1 cellular context compared by ENCODE assay signal in the genomic region with DNA sequence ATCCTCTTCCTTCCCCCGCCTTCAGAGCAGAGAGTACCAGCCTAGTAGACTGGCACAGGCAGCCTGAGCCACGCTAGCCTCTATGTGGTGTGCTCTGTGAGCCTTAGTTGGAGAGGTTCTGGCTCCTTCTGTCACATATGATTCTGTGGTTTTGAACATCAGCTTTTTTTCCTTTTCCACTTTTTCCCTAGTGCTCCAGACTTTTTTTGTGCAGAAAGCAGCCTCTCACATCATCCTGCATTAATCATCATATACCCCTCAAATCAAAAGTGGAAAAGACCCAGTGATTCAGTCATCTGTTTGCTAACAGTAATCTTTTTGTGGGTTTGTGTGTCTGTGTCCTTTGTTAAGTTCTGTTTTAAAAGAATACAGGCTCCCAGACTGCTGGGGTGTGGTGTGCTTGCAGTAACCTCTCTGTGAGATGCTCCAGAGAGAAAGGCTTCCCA.
TF ChIP-seq lines count a peak whose summit lies in the region.

No MANE protein-coding gene starts in this region.

TF ChIP-seq in SK-N-SH, 30 proteins besides CTCF, POLR2A, EP300 and RAD21 (continued from another document):
- TF ChIP-seq ZBTB33 (IDR thresholded peaks at IDR 0.05; ENCODE audit: borderline replicate concordance, low read depth): peak; percentile 54; the same call in 1 of the 2 replicates
- peak; percentile 69; the same call in 1 of the 2 replicates for TF ChIP-seq TEAD4 (IDR thresholded peaks at IDR 0.05; ENCODE audit: borderline replicate concordance, insufficient read depth)
- TF ChIP-seq EZH2phosphoT487 (IDR thresholded peaks at IDR 0.05; ENCODE audit: borderline replicate concordance, low read depth): no peak
- TF ChIP-seq ELF1 (IDR thresholded peaks at IDR 0.05): no peak
- TF ChIP-seq GABPA (IDR thresholded peaks at IDR 0.05; ENCODE audit: low read depth): no peak
- TF ChIP-seq FOXJ3 (CRISPR knock-in tag; IDR thresholded peaks at IDR 0.05): no peak
- no peak for TF ChIP-seq CHD2 (IDR thresholded peaks at IDR 0.05; ENCODE audit: low read length, partially characterized antibody)
- peak; percentile 3; the same call in 1 of the 2 replicates for TF ChIP-seq TAF1 (IDR thresholded peaks at IDR 0.05; ENCODE audit: borderline replicate concordance, low read depth, low read length)
- TF ChIP-seq RXRA (IDR thresholded peaks at IDR 0.05; ENCODE audit: borderline replicate concordance, low read depth): peak; percentile 62; the same call in 1 of the 2 replicates
- TF ChIP-seq MEF2A (IDR thresholded peaks at IDR 0.05; ENCODE audit: borderline replicate concordance, low read depth): peak; percentile 66
- TF ChIP-seq, protein P1, sequence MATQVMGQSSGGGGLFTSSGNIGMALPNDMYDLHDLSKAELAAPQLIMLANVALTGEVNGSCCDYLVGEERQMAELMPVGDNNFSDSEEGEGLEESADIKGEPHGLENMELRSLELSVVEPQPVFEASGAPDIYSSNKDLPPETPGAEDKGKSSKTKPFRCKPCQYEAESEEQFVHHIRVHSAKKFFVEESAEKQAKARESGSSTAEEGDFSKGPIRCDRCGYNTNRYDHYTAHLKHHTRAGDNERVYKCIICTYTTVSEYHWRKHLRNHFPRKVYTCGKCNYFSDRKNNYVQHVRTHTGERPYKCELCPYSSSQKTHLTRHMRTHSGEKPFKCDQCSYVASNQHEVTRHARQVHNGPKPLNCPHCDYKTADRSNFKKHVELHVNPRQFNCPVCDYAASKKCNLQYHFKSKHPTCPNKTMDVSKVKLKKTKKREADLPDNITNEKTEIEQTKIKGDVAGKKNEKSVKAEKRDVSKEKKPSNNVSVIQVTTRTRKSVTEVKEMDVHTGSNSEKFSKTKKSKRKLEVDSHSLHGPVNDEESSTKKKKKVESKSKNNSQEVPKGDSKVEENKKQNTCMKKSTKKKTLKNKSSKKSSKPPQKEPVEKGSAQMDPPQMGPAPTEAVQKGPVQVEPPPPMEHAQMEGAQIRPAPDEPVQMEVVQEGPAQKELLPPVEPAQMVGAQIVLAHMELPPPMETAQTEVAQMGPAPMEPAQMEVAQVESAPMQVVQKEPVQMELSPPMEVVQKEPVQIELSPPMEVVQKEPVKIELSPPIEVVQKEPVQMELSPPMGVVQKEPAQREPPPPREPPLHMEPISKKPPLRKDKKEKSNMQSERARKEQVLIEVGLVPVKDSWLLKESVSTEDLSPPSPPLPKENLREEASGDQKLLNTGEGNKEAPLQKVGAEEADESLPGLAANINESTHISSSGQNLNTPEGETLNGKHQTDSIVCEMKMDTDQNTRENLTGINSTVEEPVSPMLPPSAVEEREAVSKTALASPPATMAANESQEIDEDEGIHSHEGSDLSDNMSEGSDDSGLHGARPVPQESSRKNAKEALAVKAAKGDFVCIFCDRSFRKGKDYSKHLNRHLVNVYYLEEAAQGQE (IDR thresholded peaks at IDR 0.05; ENCODE audit: low read depth, low read length): no peak
- 0 out of 2 replicates have a peak, but pooled peaks have one; percentile 21 for TF ChIP-seq YY1 (IDR thresholded peaks at IDR 0.05; ENCODE audit: low read depth)
- TF ChIP-seq, protein P2, sequence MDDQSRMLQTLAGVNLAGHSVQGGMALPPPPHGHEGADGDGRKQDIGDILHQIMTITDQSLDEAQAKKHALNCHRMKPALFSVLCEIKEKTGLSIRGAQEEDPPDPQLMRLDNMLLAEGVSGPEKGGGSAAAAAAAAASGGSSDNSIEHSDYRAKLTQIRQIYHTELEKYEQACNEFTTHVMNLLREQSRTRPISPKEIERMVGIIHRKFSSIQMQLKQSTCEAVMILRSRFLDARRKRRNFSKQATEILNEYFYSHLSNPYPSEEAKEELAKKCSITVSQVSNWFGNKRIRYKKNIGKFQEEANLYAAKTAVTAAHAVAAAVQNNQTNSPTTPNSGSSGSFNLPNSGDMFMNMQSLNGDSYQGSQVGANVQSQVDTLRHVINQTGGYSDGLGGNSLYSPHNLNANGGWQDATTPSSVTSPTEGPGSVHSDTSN (IDR thresholded peaks at IDR 0.05): peak; percentile 90
